In genomic region chr2:70767699-70768584, GRCh38 we compare ENCODE assay signal across 8 cellular contexts. TPM values are rescaled to one million over a fixed set of nuclear protein-coding genes. Genes with fewer than 3 reads are reported as not detected.
DNase-seq lines count a peak whose midpoint lies in the region; ATAC-seq and TF ChIP-seq lines count a peak whose summit lies in the region.

ADD2 (minus strand) TSS chr2:70768200; CDS start chr2:70706408, 61,792 bp downstream.

- H3K9me3 ChIP-seq in HUES6 (ENCODE audit: control insufficient read depth, insufficient read depth, low read depth, low read length), result no peaks in the 10 kb centered on the region

- peak; percentile 36 for TF ChIP-seq CTCF in brain microvascular endothelial cell (IDR thresholded peaks at IDR 0.05; ENCODE audit: low read depth, low read length, missing control alignments)

- peak within 1 kb of the TSS; percentile 73 for H3K9ac ChIP-seq in HUES6 (ENCODE audit: low read length)

- DNase-seq in COR-L47 (lab: John Stamatoyannopoulos, UW), result peak; percentile 66
- peak; percentile 75 for DNase-seq in SK-N-DZ (ENCODE audit: low spot score)
- DNase-seq in brain microvascular endothelial cell, result no peak
- peak; percentile 77 for DNase-seq in islet precursor cell
- peak; percentile 30 to 44 for DNase-seq in stimulated activated CD4-positive, alpha-beta T cell treated with anti-CD3 and anti-CD28 coated beads, Interleukin-15, amount 100 ng/mL, for 48 hours (ENCODE audit: low read depth in 2 of 2)
- DNase-seq in 8988T, result no peak

- in situ Hi-C loops in brain microvascular endothelial cell (cut with HindIII; ENCODE audit: low pct_ligation_motif_present, low sequenced_read_pairs), result no loop called here

- peaks cover 29% of the 10 kb centered on the region for H3K4me1 ChIP-seq in HUES6 (ENCODE audit: control insufficient read depth, insufficient read depth, low read length)

- H3K27ac ChIP-seq in HUES6 (ENCODE audit: low read depth, low read length) (peak within 1 kb of the TSS; percentile 93), brain microvascular endothelial cell (no peak within 1 kb of the TSS)

- H3K4me3 ChIP-seq in HUES6 (ENCODE audit: low read depth, low read length) (peak within 1 kb of the TSS; percentile 89), brain microvascular endothelial cell (ENCODE audit: low read depth, low read length) (peak within 1 kb of the TSS; percentile 30)

- no peaks in the 10 kb centered on the region for H3K36me3 ChIP-seq in HUES6 (ENCODE audit: control insufficient read depth, insufficient read depth, low read length)
- no peaks in the 10 kb centered on the region for H3K36me3 ChIP-seq in brain microvascular endothelial cell (replicated peaks)

- no peak for ATAC-seq in HG02938 (IDR thresholded peaks at IDR 0.05; ENCODE audit: unreplicated experiment)

- H3K27me3 ChIP-seq in HUES6 (ENCODE audit: control insufficient read depth, insufficient read depth, low read length), result peaks cover 4% of the 10 kb centered on the region; the same call in 1 of the 2 replicates
- H3K27me3 ChIP-seq in brain microvascular endothelial cell (replicated peaks), result peaks cover 42% of the 10 kb centered on the region

RNA-seq across cellular contexts. Expression of gene ADD2, which starts in this region (rescaled TPM):
- polyA plus RNA-seq in SK-N-DZ (2014; cell fraction: cytosol; rRNA removed), result 27.8 and 29.3 TPM in 2 replicates
- polyA plus RNA-seq in SK-N-DZ (2014; cell fraction: nucleus; rRNA removed), result 19.0 and 32.6 TPM in 2 replicates

Comparison
In these comparisons a context has a peak if more than half of its experiments do, and no peak if none do; other contexts are left out.
1. DNase-seq: peak in COR-L47 (single experiment), SK-N-DZ (single experiment), islet precursor cell (single experiment) and stimulated activated CD4-positive, alpha-beta T cell treated with anti-CD3 and anti-CD28 coated beads, Interleukin-15, amount 100 ng/mL, for 48 hours (2 of 2); none in brain microvascular endothelial cell (single experiment) and 8988T (single experiment).